1 cellular context compared by ENCODE assay signal in genomic region chr3:156682963-156683362, GRCh38.
TF ChIP-seq lines count a peak whose summit lies in the region.

No MANE protein-coding gene starts in this region.

TF ChIP-seq in IMR-90, 13 proteins besides CTCF, POLR2A, EP300 and RAD21:
- TF ChIP-seq RCOR1 (IDR thresholded peaks at IDR 0.05; ENCODE audit: insufficient replicate concordance, low read length) (no peak), CHD1 (IDR thresholded peaks at IDR 0.05; ENCODE audit: low read depth, low read length) (no peak), SMC3 (IDR thresholded peaks at IDR 0.05; ENCODE audit: low read depth, low read length) (no peak), RFX5 (IDR thresholded peaks at IDR 0.05; ENCODE audit: low read depth, low read length) (no peak), ELK1 (IDR thresholded peaks at IDR 0.05; ENCODE audit: borderline replicate concordance, low read depth, low read length) (no peak), MAZ (IDR thresholded peaks at IDR 0.05; ENCODE audit: borderline replicate concordance, low read depth, low read length) (no peak), BHLHE40 (IDR thresholded peaks at IDR 0.05; ENCODE audit: low read depth, low read length) (no peak), USF2 (IDR thresholded peaks at IDR 0.05; ENCODE audit: low read depth, low read length) (no peak), FOS (IDR thresholded peaks at IDR 0.05; ENCODE audit: low read depth, low read length) (no peak), NFE2L2 (IDR thresholded peaks at IDR 0.05; ENCODE audit: low read depth, low read length) (no peak), MAFK (IDR thresholded peaks at IDR 0.05; ENCODE audit: low read depth, low read length) (no peak), CEBPB (IDR thresholded peaks at IDR 0.05; ENCODE audit: low read depth, low read length) (no peak), MXI1 (IDR thresholded peaks at IDR 0.05; ENCODE audit: borderline replicate concordance, low read depth, low read length) (no peak)
